In genomic region chr4:26331380-26331945, GRCh38 we compare ENCODE assay signal across 15 cellular contexts.
DNase-seq lines count a peak whose midpoint lies in the region.
"Had no signal": no experiment of that assay in that cellular context is flagged by ENCODE, and none has a peak within 500 bp of the region (broad histone marks: within the 10 kb centered on the region; RNA-seq: fewer than 3 reads in every experiment).

No MANE protein-coding gene starts in this region.

- no peak overlapping the region for H3K4me3 Mint-ChIP-seq in activated naive CD4-positive, alpha-beta T cell treated with anti-CD3 and anti-CD28 coated beads, Interleukin-2, amount 50 U/mL, for 24 hours
- H3K4me3 Mint-ChIP-seq: activated T-cell treated with anti-CD3 and anti-CD28 coated beads, Interleukin-2, amount 50 U/mL, for 72 hours; T-helper 1 cell treated with Interleukin-12 subunit alpha and Interleukin-12 subunit beta and Interleukin-4 antibody, amounts not matched to agents 30 μg/mL and 1 μg/mL, for 36 hours had no signal

- H3K27me3 ChIP-seq in layer of hippocampus (ENCODE audit: control insufficient read depth, insufficient read depth, low read length), result no peaks in the 10 kb centered on the region

- no peaks in the 10 kb centered on the region for H3K9me3 Mint-ChIP-seq in activated naive CD4-positive, alpha-beta T cell treated with anti-CD3 and anti-CD28 coated beads, Interleukin-2, amount 50 U/mL, for 24 hours
- H3K9me3 Mint-ChIP-seq: activated T-cell treated with anti-CD3 and anti-CD28 coated beads, Interleukin-2, amount 50 U/mL, for 72 hours; T-helper 1 cell treated with Interleukin-12 subunit alpha and Interleukin-12 subunit beta and Interleukin-4 antibody, amounts not matched to agents 30 μg/mL and 1 μg/mL, for 36 hours had no signal

- no peaks in the 10 kb centered on the region for H3K27me3 Mint-ChIP-seq in activated naive CD4-positive, alpha-beta T cell treated with anti-CD3 and anti-CD28 coated beads, Interleukin-2, amount 50 U/mL, for 24 hours

- peaks cover 66% of the 10 kb centered on the region for H3K4me1 Mint-ChIP-seq in activated naive CD4-positive, alpha-beta T cell treated with anti-CD3 and anti-CD28 coated beads, Interleukin-2, amount 50 U/mL, for 24 hours

- peak overlapping the region; percentile 33 for H3K27ac ChIP-seq in layer of hippocampus (ENCODE audit: low read depth, low read length)
- peak overlapping the region; percentile 76 for H3K27ac ChIP-seq in substantia nigra (ENCODE audit: low read depth, low read length, poor library complexity, severe bottlenecking)
- H3K27ac ChIP-seq: thoracic aorta had no signal

- H3K27ac Mint-ChIP-seq in activated naive CD4-positive, alpha-beta T cell treated with anti-CD3 and anti-CD28 coated beads, Interleukin-2, amount 50 U/mL, for 24 hours, result peak overlapping the region; percentile 37
- H3K27ac Mint-ChIP-seq: activated T-cell treated with anti-CD3 and anti-CD28 coated beads, Interleukin-2, amount 50 U/mL, for 72 hours; T-helper 1 cell treated with Interleukin-12 subunit alpha and Interleukin-12 subunit beta and Interleukin-4 antibody, amounts not matched to agents 30 μg/mL and 1 μg/mL, for 36 hours had no signal

- no peaks in the 10 kb centered on the region for H3K36me3 Mint-ChIP-seq in activated naive CD4-positive, alpha-beta T cell treated with anti-CD3 and anti-CD28 coated beads, Interleukin-2, amount 50 U/mL, for 24 hours

- no peak for DNase-seq in activated naive CD4-positive, alpha-beta T cell treated with anti-CD3 and anti-CD28 coated beads, Interleukin-2, amount 50 U/mL, for 16 hours
- peak; percentile 77 for DNase-seq in SKM-1 treated with dmso at 0.1 percent for 144 hours (lab: John Stamatoyannopoulos, UW; ENCODE audit: unreplicated experiment)
- peak in 2 of 49 donors; percentile 9 to 14 for DNase-seq in substantia nigra (lab: John Stamatoyannopoulos, UW)
- DNase-seq in effector CD8-positive, alpha-beta T cell (lab: John Stamatoyannopoulos, UW), result no peak
- DNase-seq in NAMALWA (ENCODE audit: low spot score), result no peak
- DNase-seq in DMS 273 treated with DMSO at 0.1 percent for 48 hours (lab: John Stamatoyannopoulos, UW), result no peak
- DNase-seq: activated CD4-positive, alpha-beta T cell treated with anti-CD3 and anti-CD28 coated beads for 4 hours; activated T-cell treated with anti-CD3 and anti-CD28 coated beads, Interleukin-2, amount 50 U/mL, for 72 hours; dermis blood vessel endothelial cell; NCI-H226; stimulated activated CD4-positive, alpha-beta T cell treated with anti-CD3 and anti-CD28 coated beads, Interleukin-12 subunit alpha, Interleukin-12 subunit beta, amount 100 ng/mL, for 4 hours had no signal
